Comparison of ENCODE assay signal across 10 cellular contexts in genomic region chr1:79711001-79711431, GRCh38.
DNase-seq lines count a peak whose midpoint lies in the region; ATAC-seq, FAIRE-seq and TF ChIP-seq lines count a peak whose summit lies in the region.
"Had no signal": no experiment of that assay in that cellular context is flagged by ENCODE, and none has a peak within 500 bp of the region (broad histone marks: within the 10 kb centered on the region; RNA-seq: fewer than 3 reads in every experiment).

No MANE protein-coding gene starts in this region.

- H3K4me1 ChIP-seq in spleen (no peaks in the 10 kb centered on the region), upper lobe of left lung (no peaks in the 10 kb centered on the region)

- WGBS in spleen, 5 donors = 20 to 53% (median 34%) methylated on average over 3 of the region's 3 CpGs
- WGBS in upper lobe of left lung, 2 donors = 40 to 81% methylated on average over 3 of the region's 3 CpGs

- TF ChIP-seq CTCF in spleen (IDR thresholded peaks at IDR 0.05 in 8 of 11, conservative IDR thresholded peaks at IDR 0.05 in 3 of 11) (no peak), upper lobe of left lung (IDR thresholded peaks at IDR 0.05) (no peak)

- no peak for TF ChIP-seq EP300 in upper lobe of left lung (IDR thresholded peaks at IDR 0.05)

- intact Hi-C loops in spleen (cut with DNase I; ENCODE audit: low total_unique reads) = no loop called here

- H3K27ac ChIP-seq in spleen = peak overlapping the region in 7 of 8 donors; percentile 40 to 84 (median 67)
- H3K27ac ChIP-seq in upper lobe of left lung = no peak overlapping the region

- H3K4me3 ChIP-seq in spleen (no peak overlapping the region), upper lobe of left lung (no peak overlapping the region)

- peak; percentile 83 for ATAC-seq in GM19372 (IDR thresholded peaks at IDR 0.05; ENCODE audit: low read depth, unreplicated experiment)
- ATAC-seq in HG02970 (IDR thresholded peaks at IDR 0.05; ENCODE audit: low FRiP score, unreplicated experiment) = peak; percentile 95
- no peak for ATAC-seq in stimulated activated naive CD8-positive, alpha-beta T cell treated with anti-CD3 and anti-CD28 coated beads, Interleukin-15, Interleukin-2, amounts not matched to agents 100 U/mL and 50 U/mL, for 24 hours
- ATAC-seq in upper lobe of left lung (ENCODE audit: low FRiP score in 2 of 2) = no peak
- ATAC-seq: WTC11 had no signal

- H3K9me3 ChIP-seq in spleen = no peaks in the 10 kb centered on the region
- H3K9me3 ChIP-seq in upper lobe of left lung = no peaks in the 10 kb centered on the region

- TF ChIP-seq POLR2A in spleen (IDR thresholded peaks at IDR 0.05) (no peak), upper lobe of left lung (IDR thresholded peaks at IDR 0.05) (no peak)

- H3K36me3 ChIP-seq in spleen (no peaks in the 10 kb centered on the region), upper lobe of left lung (no peaks in the 10 kb centered on the region)

- peak; percentile 98 for FAIRE-seq in RCC 7860 (lab: Jason Lieb, UNC)

- DNase-seq in RCC 7860 (ENCODE audit: low spot score) = peak; percentile 87
- DNase-seq in spleen = no peak
- DNase-seq in COR-L47 (lab: John Stamatoyannopoulos, UW) = no peak
- no peak for DNase-seq in activated effector memory CD4-positive, alpha-beta T cell treated with anti-CD3 and anti-CD28 coated beads, Interleukin-2, amount 50 U/mL, for 16 hours
- no peak for DNase-seq in stimulated activated naive CD8-positive, alpha-beta T cell treated with anti-CD3 and anti-CD28 coated beads, Interleukin-15, Interleukin-2, amounts not matched to agents 100 U/mL and 50 U/mL, for 24 hours
- no peak for DNase-seq in upper lobe of left lung
- DNase-seq: NCI-H345 had no signal

- H3K27me3 ChIP-seq in spleen (replicated peaks in 1 of 7) (no peaks in the 10 kb centered on the region), upper lobe of left lung (no peaks in the 10 kb centered on the region)

Comparison
In these comparisons a context has a peak if more than half of its experiments do, and no peak if none do; other contexts are left out.
1. ATAC-seq: peak in GM19372 (single experiment) and HG02970 (single experiment); none in stimulated activated naive CD8-positive, alpha-beta T cell treated with anti-CD3 and anti-CD28 coated beads, Interleukin-15, Interleukin-2, amounts not matched to agents 100 U/mL and 50 U/mL, for 24 hours (single experiment) and upper lobe of left lung (0 of 2).
2. H3K27ac ChIP-seq: peak in spleen (7 of 8); none in upper lobe of left lung (0 of 4).